10 cellular contexts compared by ENCODE assay signal in genomic region chr3:75668791-75669740, GRCh38. TPM values are rescaled to one million over a fixed set of nuclear protein-coding genes. Genes with fewer than 3 reads are reported as not detected.
A peak's percentile ranks its signal among the peaks of the same experiment; 100 is the strongest.
DNase-seq lines count a peak whose midpoint lies in the region; ATAC-seq, FAIRE-seq and TF ChIP-seq lines count a peak whose summit lies in the region.
"Not testable (repeated sequence)": the region's sequence is repeated elsewhere in the genome, so short reads cannot be mapped to it uniquely, and the experiment has no call there.
"Had no signal": no experiment of that assay in that cellular context is flagged by ENCODE, and none has a peak within 500 bp of the region (broad histone marks: within the 10 kb centered on the region; RNA-seq: fewer than 3 reads in every experiment).

No MANE protein-coding gene starts in this region.

- H3K36me3 Mint-ChIP-seq in activated CD4-positive, alpha-beta T cell treated with anti-CD3 and anti-CD28 coated beads, Interleukin-2, amount 10 ng/mL, durations not matched to agents 7 days and 5 days (ENCODE audit: low read depth), result peaks cover 10% of the 10 kb centered on the region
- H3K36me3 Mint-ChIP-seq in activated naive CD8-positive, alpha-beta T cell treated with anti-CD3 and anti-CD28 coated beads, Interleukin-2, amount 50 U/mL, for 24 hours (ENCODE audit: low read depth), result peaks cover 19% of the 10 kb centered on the region

- ATAC-seq in GM18907 (IDR thresholded peaks at IDR 0.05; ENCODE audit: unreplicated experiment) (peak; percentile 83), HG03439 (IDR thresholded peaks at IDR 0.05; ENCODE audit: unreplicated experiment) (peak; percentile 65)
- peak; percentile 65 for ATAC-seq in activated naive CD8-positive, alpha-beta T cell treated with anti-CD3 and anti-CD28 coated beads, Interleukin-2, amount 50 U/mL, for 24 hours

- H3K4me3 ChIP-seq in small intestine (ENCODE audit: low read depth in 1 of 2, low read length in 2 of 2), result peak overlapping the region in 1 of 2 donors; percentile 23
- peak overlapping the region; percentile 6 to 49 (median 21) for H3K4me3 ChIP-seq in tibial nerve

- H3K27ac Mint-ChIP-seq in activated CD4-positive, alpha-beta T cell treated with anti-CD3 and anti-CD28 coated beads, Interleukin-2, amount 10 ng/mL, durations not matched to agents 7 days and 5 days; activated naive CD8-positive, alpha-beta T cell treated with anti-CD3 and anti-CD28 coated beads, Interleukin-2, amount 50 U/mL, for 24 hours: not testable (repeated sequence)

- not testable (repeated sequence) for TF ChIP-seq EP300 in tibial nerve (IDR thresholded peaks at IDR 0.05)

- not testable (repeated sequence) for TF ChIP-seq CTCF in tibial nerve (IDR thresholded peaks at IDR 0.05)

- not testable (repeated sequence) for TF ChIP-seq POLR2A in tibial nerve (IDR thresholded peaks at IDR 0.05)

- 46 to 56% (median 55%) methylated on average over 82 to 84 of the region's 84 CpGs for WGBS in small intestine, 3 donors
- WGBS in tibial nerve, 2 donors, result 53 to 54% methylated on average over 82 to 84 of the region's 84 CpGs

- peaks cover 45% of the 10 kb centered on the region for H3K27me3 Mint-ChIP-seq in activated CD4-positive, alpha-beta T cell treated with anti-CD3 and anti-CD28 coated beads, Interleukin-2, amount 10 ng/mL, durations not matched to agents 7 days and 5 days
- H3K27me3 Mint-ChIP-seq in activated naive CD8-positive, alpha-beta T cell treated with anti-CD3 and anti-CD28 coated beads, Interleukin-2, amount 50 U/mL, for 24 hours, result peaks cover 56% of the 10 kb centered on the region

- peaks cover 0 to 20% of the 10 kb centered on the region in 2 donors for H3K27me3 ChIP-seq in small intestine (ENCODE audit: control insufficient read depth in 2 of 2, insufficient read depth in 2 of 2, low read length in 2 of 2)
- H3K27me3 ChIP-seq in tibial nerve, result peaks cover 0 to 51% of the 10 kb centered on the region in 2 donors

- H3K9me3 Mint-ChIP-seq in activated CD4-positive, alpha-beta T cell treated with anti-CD3 and anti-CD28 coated beads, Interleukin-2, amount 10 ng/mL, durations not matched to agents 7 days and 5 days, result peaks cover 16% of the 10 kb centered on the region
- peaks cover 39% of the 10 kb centered on the region for H3K9me3 Mint-ChIP-seq in activated naive CD8-positive, alpha-beta T cell treated with anti-CD3 and anti-CD28 coated beads, Interleukin-2, amount 50 U/mL, for 24 hours

- H3K9me3 ChIP-seq in small intestine (ENCODE audit: control insufficient read depth, low read depth), result not testable (repeated sequence)
- peaks cover 0 to 79% (median 1%) of the 10 kb centered on the region in 4 donors for H3K9me3 ChIP-seq in tibial nerve

- FAIRE-seq in small intestine (lab: Jason Lieb, UNC), result peak; percentile 70

- peak; percentile 48 for DNase-seq in activated CD4-positive, alpha-beta T cell treated with anti-CD3 and anti-CD28 coated beads, Interleukin-2, amount 10 ng/mL, durations not matched to agents 7 days and 5 days
- peak; percentile 35 for DNase-seq in activated naive CD8-positive, alpha-beta T cell treated with anti-CD3 and anti-CD28 coated beads, Interleukin-2, amount 50 U/mL, for 24 hours
- DNase-seq in fibroblast of gingiva (ENCODE audit: low read depth) (peak; percentile 15), lung microvascular endothelial cell (ENCODE audit: low read depth in 2 of 2) (peak; percentile 17 to 20), small intestine (peak; percentile 7), tibial nerve (ENCODE audit: low spot score in 2 of 2) (peak; percentile 51 to 82)

- CTCF ChIA-PET in activated CD4-positive, alpha-beta T cell treated with anti-CD3 and anti-CD28 coated beads, Interleukin-2, amount 10 ng/mL, durations not matched to agents 7 days and 5 days (lab: Charles Lee), result interaction anchor here (0.6 kb wide), 1 partner anchor 31 kb away, joined by 3 read pairs; no protein-coding TSS in a partner anchor

- H3K4me1 ChIP-seq in small intestine (ENCODE audit: control insufficient read depth in 2 of 2, insufficient read depth in 1 of 2, low read depth in 1 of 2, low read length in 1 of 2), result not testable (repeated sequence)
- H3K4me1 ChIP-seq in tibial nerve, result peaks cover 0 to 22% (median 3%) of the 10 kb centered on the region in 4 donors

- H3K36me3 ChIP-seq in small intestine (ENCODE audit: control insufficient read depth in 2 of 2, insufficient read depth in 2 of 2, low read length in 2 of 2); tibial nerve: not testable (repeated sequence)

- H3K4me3 Mint-ChIP-seq in activated CD4-positive, alpha-beta T cell treated with anti-CD3 and anti-CD28 coated beads, Interleukin-2, amount 10 ng/mL, durations not matched to agents 7 days and 5 days; activated naive CD8-positive, alpha-beta T cell treated with anti-CD3 and anti-CD28 coated beads, Interleukin-2, amount 50 U/mL, for 24 hours: not testable (repeated sequence)

- H3K4me1 Mint-ChIP-seq in activated CD4-positive, alpha-beta T cell treated with anti-CD3 and anti-CD28 coated beads, Interleukin-2, amount 10 ng/mL, durations not matched to agents 7 days and 5 days, result not testable (repeated sequence)
- H3K4me1 Mint-ChIP-seq in activated naive CD8-positive, alpha-beta T cell treated with anti-CD3 and anti-CD28 coated beads, Interleukin-2, amount 50 U/mL, for 24 hours, result peaks cover 16% of the 10 kb centered on the region

- not testable (repeated sequence) for H3K27ac ChIP-seq in small intestine (ENCODE audit: low read depth in 1 of 2, low read length in 1 of 2); tibial nerve

- POLR2A ChIA-PET in activated CD4-positive, alpha-beta T cell treated with anti-CD3 and anti-CD28 coated beads, Interleukin-2, amount 10 ng/mL, durations not matched to agents 7 days and 5 days (lab: Charles Lee), result not testable (repeated sequence)

RNA-seq across cellular contexts. Expression of gene FRG2C, which starts 4.9 kb away (rescaled TPM):
- total RNA-seq in activated CD4-positive, alpha-beta T cell treated with anti-CD3 and anti-CD28 coated beads, Interleukin-2, amount 10 ng/mL, durations not matched to agents 7 days and 5 days, result not detected
- total RNA-seq in lung microvascular endothelial cell (not detected in 2 replicates), tibial nerve (not detected)
- not detected for polyA plus RNA-seq in small intestine
- total RNA-seq: LHCN-M2 had no signal
- polyA plus RNA-seq: immature natural killer cell had no signal

Comparison
In these comparisons a context has a peak if more than half of its experiments do, and no peak if none do; other contexts are left out.
1. DNase-seq: peak in every context shown above with its lines; median percentile 66 in tibial nerve; 48 in activated CD4-positive, alpha-beta T cell treated with anti-CD3 and anti-CD28 coated beads, Interleukin-2, amount 10 ng/mL, durations not matched to agents 7 days and 5 days; 35 in activated naive CD8-positive, alpha-beta T cell treated with anti-CD3 and anti-CD28 coated beads, Interleukin-2, amount 50 U/mL, for 24 hours; 18 in lung microvascular endothelial cell; 15 in fibroblast of gingiva; 7 in small intestine.